14 cellular contexts compared by ENCODE assay signal in genomic region chr2:105118960-105119359, GRCh38.
DNase-seq lines count a peak whose midpoint lies in the region; ATAC-seq, FAIRE-seq and TF ChIP-seq lines count a peak whose summit lies in the region.
"Had no signal": no experiment of that assay in that cellular context is flagged by ENCODE, and none has a peak within 500 bp of the region (broad histone marks: within the 10 kb centered on the region; RNA-seq: fewer than 3 reads in every experiment).

No MANE protein-coding gene starts in this region.

- H3K4me3 ChIP-seq in fibroblast of pulmonary artery (replicated peaks; ENCODE audit: low read depth, low read length): no peak overlapping the region
- H3K4me3 ChIP-seq: suprapubic skin had no signal

- intact Hi-C loops in activated T-helper 2 cell treated with anti-CD3 and anti-CD28 coated beads, Interferon-gamma antibody, Interleukin-2, Interleukin-4, amounts not matched to agents 10 μg/mL and 5 μg/mL and 100 μg/mL, durations not matched to agents 14 hours and 24 hours and 36 hours (cut with micrococcal nuclease): no loop called here

- H3K9me3 Mint-ChIP-seq in neural crest cell: no peaks in the 10 kb centered on the region
- H3K9me3 Mint-ChIP-seq in activated T-helper 2 cell treated with anti-CD3 and anti-CD28 coated beads, Interferon-gamma antibody, Interleukin-2, Interleukin-4, amounts not matched to agents 10 μg/mL and 5 μg/mL and 100 μg/mL, durations not matched to agents 14 hours and 24 hours and 36 hours: no peaks in the 10 kb centered on the region
- H3K9me3 Mint-ChIP-seq: dendritic cell treated with granulocyte-macrophage colony-stimulating factor and Interleukin-4, amounts not matched to agents 40 ng/mL and 50 ng/mL, for 4 days had no signal

- peak; percentile 31 for TF ChIP-seq CTCF in fibroblast of pulmonary artery (IDR thresholded peaks at IDR 0.05; ENCODE audit: low read length, missing control alignments)
- TF ChIP-seq CTCF in neural crest cell (conservative IDR thresholded peaks at IDR 0.05): peak; percentile 53

- no peak overlapping the region for H3K27ac Mint-ChIP-seq in neural crest cell (ENCODE audit: unreplicated experiment)
- no peak overlapping the region for H3K27ac Mint-ChIP-seq in activated T-helper 2 cell treated with anti-CD3 and anti-CD28 coated beads, Interferon-gamma antibody, Interleukin-2, Interleukin-4, amounts not matched to agents 10 μg/mL and 5 μg/mL and 100 μg/mL, durations not matched to agents 14 hours and 24 hours and 36 hours
- H3K27ac Mint-ChIP-seq: dendritic cell treated with granulocyte-macrophage colony-stimulating factor and Interleukin-4, amounts not matched to agents 40 ng/mL and 50 ng/mL, for 4 days had no signal

- DNase-seq in CD1c-positive myeloid dendritic cell (ENCODE audit: extremely low spot score) (peak; percentile 11), fibroblast of pulmonary artery (ENCODE audit: low read depth) (no peak), neural crest cell (ENCODE audit: low read depth, low spot score) (peak; percentile 40), SHP77 (lab: John Stamatoyannopoulos, UW) (no peak), RCC 7860 (ENCODE audit: low spot score) (no peak)
- DNase-seq in activated T-helper 2 cell treated with anti-CD3 and anti-CD28 coated beads, Interferon-gamma antibody, Interleukin-2, Interleukin-4, amounts not matched to agents 10 μg/mL and 5 μg/mL and 100 μg/mL, durations not matched to agents 14 hours and 24 hours and 36 hours (ENCODE audit: low spot score): no peak
- DNase-seq: NCI-H2029; OCI-M1; stimulated activated CD4-positive, alpha-beta T cell treated with anti-CD3 and anti-CD28 coated beads, Interleukin-4, amount 100 ng/mL, for 1 hour; T1000 had no signal

- H3K4me3 Mint-ChIP-seq in neural crest cell: no peak overlapping the region
- no peak overlapping the region for H3K4me3 Mint-ChIP-seq in activated T-helper 2 cell treated with anti-CD3 and anti-CD28 coated beads, Interferon-gamma antibody, Interleukin-2, Interleukin-4, amounts not matched to agents 10 μg/mL and 5 μg/mL and 100 μg/mL, durations not matched to agents 14 hours and 24 hours and 36 hours (ENCODE audit: low read depth)
- H3K4me3 Mint-ChIP-seq: dendritic cell treated with granulocyte-macrophage colony-stimulating factor and Interleukin-4, amounts not matched to agents 40 ng/mL and 50 ng/mL, for 4 days had no signal

- FAIRE-seq in RCC 7860 (lab: Jason Lieb, UNC): no peak

- ATAC-seq in HG03066 (IDR thresholded peaks at IDR 0.05; ENCODE audit: low read depth, unreplicated experiment): peak; percentile 57
- ATAC-seq in GM21737 (IDR thresholded peaks at IDR 0.05; ENCODE audit: unreplicated experiment): no peak

- H3K27me3 Mint-ChIP-seq in neural crest cell (ENCODE audit: low read depth): no peaks in the 10 kb centered on the region
- no peaks in the 10 kb centered on the region for H3K27me3 Mint-ChIP-seq in activated T-helper 2 cell treated with anti-CD3 and anti-CD28 coated beads, Interferon-gamma antibody, Interleukin-2, Interleukin-4, amounts not matched to agents 10 μg/mL and 5 μg/mL and 100 μg/mL, durations not matched to agents 14 hours and 24 hours and 36 hours (ENCODE audit: low read depth)

- H3K36me3 Mint-ChIP-seq in neural crest cell (ENCODE audit: low read depth): no peaks in the 10 kb centered on the region
- no peaks in the 10 kb centered on the region for H3K36me3 Mint-ChIP-seq in activated T-helper 2 cell treated with anti-CD3 and anti-CD28 coated beads, Interferon-gamma antibody, Interleukin-2, Interleukin-4, amounts not matched to agents 10 μg/mL and 5 μg/mL and 100 μg/mL, durations not matched to agents 14 hours and 24 hours and 36 hours (ENCODE audit: low read depth)

- no peaks in the 10 kb centered on the region for H3K4me1 Mint-ChIP-seq in neural crest cell
- H3K4me1 Mint-ChIP-seq in activated T-helper 2 cell treated with anti-CD3 and anti-CD28 coated beads, Interferon-gamma antibody, Interleukin-2, Interleukin-4, amounts not matched to agents 10 μg/mL and 5 μg/mL and 100 μg/mL, durations not matched to agents 14 hours and 24 hours and 36 hours (ENCODE audit: low read depth): peaks cover 5% of the 10 kb centered on the region

Comparison
In these comparisons a context has a peak if more than half of its experiments do, and no peak if none do; other contexts are left out.
1. DNase-seq: peak in CD1c-positive myeloid dendritic cell (single experiment) and neural crest cell (single experiment); none in fibroblast of pulmonary artery (single experiment), SHP77 (0 of 2), activated T-helper 2 cell treated with anti-CD3 and anti-CD28 coated beads, Interferon-gamma antibody, Interleukin-2, Interleukin-4, amounts not matched to agents 10 μg/mL and 5 μg/mL and 100 μg/mL, durations not matched to agents 14 hours and 24 hours and 36 hours (single experiment) and RCC 7860 (single experiment).